15 cellular contexts compared by ENCODE assay signal in genomic region chr11:123178166-123178565, GRCh38.
"Had no signal": no experiment of that assay in that cellular context is flagged by ENCODE, and none has a peak within 500 bp of the region (broad histone marks: within the 10 kb centered on the region; RNA-seq: fewer than 3 reads in every experiment).

No MANE protein-coding gene starts in this region.

- H3K27ac ChIP-seq: colonic mucosa, gastrocnemius medialis, left ventricle myocardium inferior, lower lobe of right lung, skin epidermis, stomach had no signal

- ATAC-seq: gastrocnemius medialis, left cardiac atrium, lower lobe of right lung, sciatic nerve had no signal

- H3K4me1 Mint-ChIP-seq: immature natural killer cell had no signal

- DNase-seq: colonic mucosa; effector CD4-positive, alpha-beta T cell; gastrocnemius medialis; immature natural killer cell; left cardiac atrium; left ventricle myocardium inferior; lower lobe of right lung; mesenchymal stem cell; midbrain; nephron progenitor cell; stimulated activated naive CD4-positive, alpha-beta T cell; stomach; trophoblast cell had no signal

- H3K4me3 Mint-ChIP-seq: immature natural killer cell, nephron progenitor cell had no signal

- H3K27me3 ChIP-seq: colonic mucosa, stomach had no signal

- H3K4me1 ChIP-seq: colonic mucosa had no signal

- H3K27ac Mint-ChIP-seq: immature natural killer cell, nephron progenitor cell had no signal

- H3K4me3 ChIP-seq: colonic mucosa, gastrocnemius medialis, left ventricle myocardium inferior, lower lobe of right lung, skin epidermis, stomach had no signal

- H3K9me3 Mint-ChIP-seq: immature natural killer cell had no signal

- H3K9me3 ChIP-seq: colonic mucosa, gastrocnemius medialis, left ventricle myocardium inferior, lower lobe of right lung, stomach had no signal

- H3K36me3 ChIP-seq: colonic mucosa, gastrocnemius medialis, left ventricle myocardium inferior, lower lobe of right lung, stomach had no signal
